ENCODE assay signal across 18 cellular contexts in the genomic region with DNA sequence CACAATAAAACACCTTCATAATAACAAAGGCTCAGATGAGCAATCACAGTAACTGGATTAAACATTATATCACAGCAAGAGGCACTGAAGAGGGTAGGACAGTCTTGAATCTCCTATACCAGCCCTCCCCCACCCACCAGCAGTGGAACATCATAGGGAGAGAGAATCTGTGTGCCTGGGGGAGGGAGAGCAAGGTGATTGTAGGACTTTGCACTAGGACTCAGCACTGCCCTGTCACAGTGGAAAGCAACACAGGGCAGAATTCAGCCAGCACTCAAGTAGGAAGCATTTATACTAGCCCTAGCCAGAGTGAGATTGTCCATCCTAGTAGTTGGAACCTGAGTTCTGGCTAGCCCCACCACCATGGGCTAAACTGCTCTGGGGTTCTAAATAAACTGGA.
DNase-seq lines count a peak whose midpoint lies in the region; ATAC-seq and TF ChIP-seq lines count a peak whose summit lies in the region.
"Had no signal": no experiment of that assay in that cellular context is flagged by ENCODE, and none has a peak within 500 bp of the region (broad histone marks: within the 10 kb centered on the region; RNA-seq: fewer than 3 reads in every experiment).

No MANE protein-coding gene starts in this region.

- CTCF ChIA-PET in activated CD8-positive, alpha-beta T cell treated with anti-CD3 and anti-CD28 coated beads, Interleukin-2, amount 10 ng/mL, durations not matched to agents 7 days and 5 days (lab: Charles Lee) = no interaction called here

- no peak overlapping the region for H3K4me3 ChIP-seq in GM23338
- no peak overlapping the region for H3K4me3 ChIP-seq in liver (ENCODE audit: low read depth in 1 of 3, low read length in 3 of 3)
- H3K4me3 ChIP-seq in vagina = no peak overlapping the region
- H3K4me3 ChIP-seq: BLaER1, HAP-1 had no signal

- no peak overlapping the region for H2AFZ ChIP-seq in GM23338

- no peaks in the 10 kb centered on the region for H3K4me1 Mint-ChIP-seq in GM23338
- H3K4me1 Mint-ChIP-seq in activated CD8-positive, alpha-beta T cell treated with anti-CD3 and anti-CD28 coated beads, Interleukin-2, amount 10 ng/mL, durations not matched to agents 7 days and 5 days (ENCODE audit: low read depth) = no peaks in the 10 kb centered on the region
- H3K4me1 Mint-ChIP-seq: B cell had no signal

- TF ChIP-seq RAD21 in liver (IDR thresholded peaks at IDR 0.05) = peak; percentile 31 to 62

- H3K79me2 ChIP-seq in GM23338 (replicated peaks; ENCODE audit: insufficient read depth) = no peaks in the 10 kb centered on the region

- H3K27ac ChIP-seq in GM23338 (ENCODE audit: low read depth) (no peak overlapping the region), liver (ENCODE audit: low read depth in 1 of 2, low read length in 2 of 2) (peak overlapping the region in 1 of 2 donors; percentile 58), vagina (no peak overlapping the region)
- H3K27ac ChIP-seq: 22Rv1, BLaER1, C4-2B had no signal

- H3K4me1 ChIP-seq in GM23338 (ENCODE audit: insufficient read depth) = no peaks in the 10 kb centered on the region
- peaks cover 0 to 15% (median 7%) of the 10 kb centered on the region in 4 donors for H3K4me1 ChIP-seq in liver (ENCODE audit: control insufficient read depth in 4 of 4, insufficient read depth in 4 of 4, low read length in 3 of 4)
- H3K4me1 ChIP-seq in vagina = no peaks in the 10 kb centered on the region
- H3K4me1 ChIP-seq: BLaER1, Caco-2, HAP-1 had no signal

- no peaks in the 10 kb centered on the region for H3K36me3 ChIP-seq in GM23338 (ENCODE audit: insufficient read depth)
- no peaks in the 10 kb centered on the region for H3K36me3 ChIP-seq in liver (ENCODE audit: control insufficient read depth in 4 of 4, insufficient read depth in 3 of 4, low read depth in 1 of 4, low read length in 3 of 4)
- H3K36me3 ChIP-seq in vagina = no peaks in the 10 kb centered on the region
- H3K36me3 ChIP-seq: BLaER1, HAP-1 had no signal

- TF ChIP-seq CTCF in GM23338 (conservative IDR thresholded peaks at IDR 0.05; ENCODE audit: low read depth in 2 of 2) (no peak), liver (IDR thresholded peaks at IDR 0.05; ENCODE audit: low read depth, low read length, missing input control) (no peak), vagina (IDR thresholded peaks at IDR 0.05) (no peak)

- no peak for ATAC-seq in GM23338
- ATAC-seq in activated CD8-positive, alpha-beta T cell treated with anti-CD3 and anti-CD28 coated beads, Interleukin-2, amount 10 ng/mL, durations not matched to agents 7 days and 5 days = no peak
- ATAC-seq: CD8-positive, alpha-beta T cell had no signal

- no peak overlapping the region for H3K9ac ChIP-seq in liver (ENCODE audit: low read depth in 1 of 2, low read length in 2 of 2)
- H3K9ac ChIP-seq: BLaER1 had no signal

- peak overlapping the region; percentile 45; the same call in 1 of the 2 replicates for H3K27ac Mint-ChIP-seq in GM23338
- no peak overlapping the region for H3K27ac Mint-ChIP-seq in activated CD8-positive, alpha-beta T cell treated with anti-CD3 and anti-CD28 coated beads, Interleukin-2, amount 10 ng/mL, durations not matched to agents 7 days and 5 days
- H3K27ac Mint-ChIP-seq: B cell; CD4-positive, CD25-positive, alpha-beta regulatory T cell; CD8-positive, alpha-beta T cell; HFFc6 had no signal

- DNase-seq in GM23338 (ENCODE audit: low spot score) (no peak), left kidney (ENCODE audit: low read depth, low spot score) (peak; percentile 3), NCI-H524 treated with DMSO at 0.1 percent for 48 hours (lab: John Stamatoyannopoulos, UW) (no peak), vagina (ENCODE audit: extremely low spot score in 2 of 2) (no peak)
- DNase-seq in activated CD8-positive, alpha-beta T cell treated with anti-CD3 and anti-CD28 coated beads, Interleukin-2, amount 10 ng/mL, durations not matched to agents 7 days and 5 days = no peak
- DNase-seq: Caco-2; CD4-positive, CD25-positive, alpha-beta regulatory T cell; CD8-positive, alpha-beta T cell; DMS153; DND-41; GOT3; HFFc6 had no signal

- H3K27me3 Mint-ChIP-seq in GM23338 (ENCODE audit: insufficient read depth, low read depth, poor library complexity) = no peaks in the 10 kb centered on the region
- H3K27me3 Mint-ChIP-seq in activated CD8-positive, alpha-beta T cell treated with anti-CD3 and anti-CD28 coated beads, Interleukin-2, amount 10 ng/mL, durations not matched to agents 7 days and 5 days (ENCODE audit: low read depth) = no peaks in the 10 kb centered on the region
- H3K27me3 Mint-ChIP-seq: B cell; CD4-positive, CD25-positive, alpha-beta regulatory T cell had no signal

- H3K4me2 ChIP-seq in GM23338 = no peak overlapping the region
- H3K4me2 ChIP-seq: BLaER1 had no signal

- no peaks in the 10 kb centered on the region for H3K9me3 Mint-ChIP-seq in GM23338
- peaks cover 11% of the 10 kb centered on the region for H3K9me3 Mint-ChIP-seq in activated CD8-positive, alpha-beta T cell treated with anti-CD3 and anti-CD28 coated beads, Interleukin-2, amount 10 ng/mL, durations not matched to agents 7 days and 5 days (ENCODE audit: insufficient read depth)

- H3K9me3 ChIP-seq in liver (ENCODE audit: control insufficient read depth in 4 of 4, low read length in 3 of 4) (no peaks in the 10 kb centered on the region), vagina (no peaks in the 10 kb centered on the region)
- H3K9me3 ChIP-seq: BLaER1, Caco-2, HAP-1 had no signal

- no peak for TF ChIP-seq POLR2A in vagina (IDR thresholded peaks at IDR 0.05)

- H3K27me3 ChIP-seq in GM23338 (ENCODE audit: insufficient read depth) (no peaks in the 10 kb centered on the region), liver (ENCODE audit: control insufficient read depth in 4 of 4, insufficient read depth in 4 of 4, low read length in 3 of 4) (no peaks in the 10 kb centered on the region), vagina (no peaks in the 10 kb centered on the region)
- H3K27me3 ChIP-seq: BLaER1 had no signal

- POLR2A ChIA-PET in activated CD8-positive, alpha-beta T cell treated with anti-CD3 and anti-CD28 coated beads, Interleukin-2, amount 10 ng/mL, durations not matched to agents 7 days and 5 days (lab: Charles Lee) = no interaction called here

- H3K36me3 Mint-ChIP-seq in GM23338 (ENCODE audit: low read depth) = no peaks in the 10 kb centered on the region
- no peaks in the 10 kb centered on the region for H3K36me3 Mint-ChIP-seq in activated CD8-positive, alpha-beta T cell treated with anti-CD3 and anti-CD28 coated beads, Interleukin-2, amount 10 ng/mL, durations not matched to agents 7 days and 5 days (ENCODE audit: low read depth)
- H3K36me3 Mint-ChIP-seq: CD4-positive, CD25-positive, alpha-beta regulatory T cell; CD8-positive, alpha-beta T cell had no signal

- no peaks in the 10 kb centered on the region for H4K20me1 ChIP-seq in GM23338 (replicated peaks; ENCODE audit: insufficient read depth)
- H4K20me1 ChIP-seq: BLaER1 had no signal

- intact Hi-C loops in vagina (cut with DNase I) = no loop called here

- no peaks in the 10 kb centered on the region for H3F3A ChIP-seq in GM23338 (replicated peaks; ENCODE audit: low read depth)

- no peak overlapping the region for H3K4me3 Mint-ChIP-seq in GM23338
- no peak overlapping the region for H3K4me3 Mint-ChIP-seq in activated CD8-positive, alpha-beta T cell treated with anti-CD3 and anti-CD28 coated beads, Interleukin-2, amount 10 ng/mL, durations not matched to agents 7 days and 5 days
- H3K4me3 Mint-ChIP-seq: B cell; CD4-positive, CD25-positive, alpha-beta regulatory T cell; CD8-positive, alpha-beta T cell; HFFc6 had no signal

- no peaks in the 10 kb centered on the region for H3K9me2 ChIP-seq in GM23338 (ENCODE audit: insufficient read depth)

TF ChIP-seq in GM23338, 12 proteins besides CTCF, POLR2A, EP300 and RAD21:
- no peak for TF ChIP-seq ZNF331 (CRISPR knock-in tag; IDR thresholded peaks at IDR 0.05; ENCODE audit: low read depth)
- TF ChIP-seq POLR2AphosphoS5 (IDR thresholded peaks at IDR 0.05; ENCODE audit: low read depth) = no peak
- TF ChIP-seq EZH2phosphoT487 (IDR thresholded peaks at IDR 0.05; ENCODE audit: unreplicated experiment) = no peak
- TF ChIP-seq ZNF114 (CRISPR knock-in tag; IDR thresholded peaks at IDR 0.05) = no peak
- TF ChIP-seq CREB1 (CRISPR knock-in tag; IDR thresholded peaks at IDR 0.05; ENCODE audit: low read depth) = no peak
- no peak for TF ChIP-seq JUNB (IDR thresholded peaks at IDR 0.05; ENCODE audit: unreplicated experiment)
- TF ChIP-seq STAT1 (IDR thresholded peaks at IDR 0.05; ENCODE audit: unreplicated experiment) = no peak
- no peak for TF ChIP-seq NANOG (IDR thresholded peaks at IDR 0.05; ENCODE audit: borderline replicate concordance)

TF ChIP-seq in liver, 16 proteins besides CTCF, POLR2A, EP300 and RAD21 (continues in another document):
- TF ChIP-seq NR2F2 (IDR thresholded peaks at IDR 0.05) (no peak), FOXA1 (IDR thresholded peaks at IDR 0.05) (no peak), TAF1 (conservative IDR thresholded peaks at IDR 0.05) (no peak), EGR1 (IDR thresholded peaks at IDR 0.05; ENCODE audit: low read depth in 2 of 2) (peak in 1 of 2 donors; percentile 49), FOXA2 (IDR thresholded peaks at IDR 0.05) (no peak), RXRA (IDR thresholded peaks at IDR 0.05) (peak in 1 of 2 donors; percentile 59), JUND (IDR thresholded peaks at IDR 0.05) (peak in 1 of 2 donors; percentile 18), ATF3 (IDR thresholded peaks at IDR 0.05) (no peak), HNF4A (conservative IDR thresholded peaks at IDR 0.05) (peak; percentile 96), GABPA (IDR thresholded peaks at IDR 0.05 in 1 of 2, conservative IDR thresholded peaks at IDR 0.05 in 1 of 2) (no peak), HNF4G (IDR thresholded peaks at IDR 0.05) (peak; percentile 92)
